ENCODE assay signal across 9 cellular contexts in genomic region chr11:405976-406795, GRCh38. TPM values are rescaled to one million over a fixed set of nuclear protein-coding genes. Genes with fewer than 3 reads are reported as not detected.
DNase-seq lines count a peak whose midpoint lies in the region; ATAC-seq and TF ChIP-seq lines count a peak whose summit lies in the region.
"Had no signal": no experiment of that assay in that cellular context is flagged by ENCODE, and none has a peak within 500 bp of the region (broad histone marks: within the 10 kb centered on the region; RNA-seq: fewer than 3 reads in every experiment).

No MANE protein-coding gene starts in this region.

- no peaks in the 10 kb centered on the region for H3K36me3 Mint-ChIP-seq in WTC11

- TF ChIP-seq CTCF in GM12875 (IDR thresholded peaks at IDR 0.05; ENCODE audit: borderline replicate concordance, insufficient read depth, low read depth, low read length) (no peak), WTC11 (IDR thresholded peaks at IDR 0.05) (no peak)

- no peaks in the 10 kb centered on the region for H3K27me3 Mint-ChIP-seq in WTC11 (ENCODE audit: low read depth)

- DNase-seq in WTC11 (ENCODE audit: low spot score) (peak; percentile 15), iPS DF 6.9 (ENCODE audit: low read depth, low spot score) (no peak)

- H3K27ac ChIP-seq in iPS DF 6.9 (ENCODE audit: low read length) (no peak overlapping the region), skin epidermis (peak overlapping the region in 17 of 21 experiments; percentile 34 to 83 (median 70))

- no peak overlapping the region for H3K4me3 Mint-ChIP-seq in WTC11

- CTCF ChIA-PET in WTC11 (lab: Charles Lee) = interaction anchor here (0.9 to 3.5 kb wide), 17 partner anchors 10 to 208 kb away, joined by 3 to 71 read pairs (median 5); partner anchors contain the start of genes PTDSS2 and SIGIRR

- H3K27ac Mint-ChIP-seq in WTC11 = no peak overlapping the region

- no peaks in the 10 kb centered on the region for H3K27me3 ChIP-seq in iPS DF 6.9 (ENCODE audit: control insufficient read depth, insufficient read depth, low read length)
- H3K27me3 ChIP-seq: adrenal gland had no signal

- WGBS in iPS DF 6.9 (ENCODE audit: insufficient coverage, insufficient read length) = no CpG with 5 or more reads among the region's 44 CpGs

- no peaks in the 10 kb centered on the region for H3K4me1 Mint-ChIP-seq in WTC11

- no peak for ATAC-seq in WTC11
- no peak for ATAC-seq in HG03175 (IDR thresholded peaks at IDR 0.05; ENCODE audit: unreplicated experiment)
- ATAC-seq in GM19463 (IDR thresholded peaks at IDR 0.05; ENCODE audit: unreplicated experiment) = no peak
- ATAC-seq in GM21390 (IDR thresholded peaks at IDR 0.05; ENCODE audit: unreplicated experiment) = no peak
- ATAC-seq in HG03135 (IDR thresholded peaks at IDR 0.05; ENCODE audit: unreplicated experiment) = no peak

- POLR2A ChIA-PET in WTC11 (lab: Charles Lee) = interaction anchor here (1.5 kb wide), 1 partner anchor 199 kb away, joined by 3 read pairs; the partner anchor contains the start of genes BET1L and RIC8A

- H3K36me3 ChIP-seq in iPS DF 6.9 (ENCODE audit: control insufficient read depth, insufficient read depth, low read length) = peaks cover 13% of the 10 kb centered on the region; the same call in 1 of the 2 replicates
- H3K36me3 ChIP-seq: adrenal gland had no signal

- H3K4me1 ChIP-seq in iPS DF 6.9 (ENCODE audit: control insufficient read depth, insufficient read depth, low read length) = peaks cover 4% of the 10 kb centered on the region

- no peaks in the 10 kb centered on the region for H3K9me3 Mint-ChIP-seq in WTC11

- H3K4me3 ChIP-seq in GM12875 (ENCODE audit: low read depth, low read length) = peak overlapping the region; percentile 52
- H3K4me3 ChIP-seq in iPS DF 6.9 (ENCODE audit: low read length) = peak overlapping the region; percentile 32; the same call in 1 of the 2 replicates
- peak overlapping the region; percentile 31 to 51 (median 43) for H3K4me3 ChIP-seq in skin epidermis

- no peaks in the 10 kb centered on the region for H3K9me3 ChIP-seq in iPS DF 6.9 (ENCODE audit: control insufficient read depth, insufficient read depth, low read length)
- H3K9me3 ChIP-seq: adrenal gland had no signal

TF ChIP-seq in WTC11, 78 proteins besides CTCF, POLR2A, EP300 and RAD21:
- no peak for TF ChIP-seq EMX1 (CRISPR knock-in tag; IDR thresholded peaks at IDR 0.05)
- TF ChIP-seq ZBTB43 (CRISPR knock-in tag; IDR thresholded peaks at IDR 0.05) = 0 out of 2 replicates have a peak, but pooled peaks have one; percentile 26
- TF ChIP-seq FOXK1 (CRISPR knock-in tag; IDR thresholded peaks at IDR 0.05) = 0 out of 2 replicates have a peak, but pooled peaks have one; percentile 9
TF ChIP-seq in WTC11: peak in this region for 2.

RNA-seq across cellular contexts. Expression of gene SIGIRR, which starts 8.6 kb away (rescaled TPM):
- total RNA-seq in WTC11 (2021) = 85.2 to 98.9 TPM (median 91.8 TPM) in 3 replicates

RNA-seq across cellular contexts. Expression of gene PKP3, which starts 12.2 kb away (rescaled TPM):
- 17.3 to 23.4 TPM (median 21.4 TPM) in 3 replicates for total RNA-seq in WTC11 (2021)

RNA-seq across cellular contexts. Expression of gene ANO9, which starts 35.6 kb away (rescaled TPM):
- total RNA-seq in WTC11 (2021) = 13.2 to 17.6 TPM (median 16.6 TPM) in 3 replicates

RNA-seq across cellular contexts. Expression of gene B4GALNT4, which starts 36.9 kb away (rescaled TPM):
- total RNA-seq in WTC11 (2021) = 88.0 to 113 TPM (median 97.8 TPM) in 3 replicates

RNA-seq across cellular contexts. Expression of gene PTDSS2, which starts 43.9 kb away (rescaled TPM):
- total RNA-seq in WTC11 (2021) = 49.5 to 56.8 TPM (median 55.2 TPM) in 3 replicates
